In genomic region chr14:61561657-61562276, GRCh38 we compare ENCODE assay signal across 7 cellular contexts.
DNase-seq lines count a peak whose midpoint lies in the region; ATAC-seq and TF ChIP-seq lines count a peak whose summit lies in the region.

No MANE protein-coding gene starts in this region.

- POLR2A ChIA-PET in HEK293 (lab: Yijun Ruan, JAX) = interaction anchor here (0.9 kb wide), 1 partner anchor 10 kb away, joined by 3 read pairs; no protein-coding TSS in a partner anchor

- no peak for ATAC-seq in GM21381 (IDR thresholded peaks at IDR 0.05; ENCODE audit: unreplicated experiment)
- ATAC-seq in HG02759 (IDR thresholded peaks at IDR 0.05; ENCODE audit: unreplicated experiment) = no peak

- H3K4me1 ChIP-seq in HEK293 (ENCODE audit: control insufficient read depth, insufficient read depth, low read length) = peaks cover 25% of the 10 kb centered on the region

- no peaks in the 10 kb centered on the region for H3K9me3 ChIP-seq in HEK293 (ENCODE audit: control insufficient read depth, insufficient read depth, low read depth, low read length)

- H3K27ac ChIP-seq in HEK293 (ENCODE audit: extremely low read depth, low read depth, low read length) = peak overlapping the region; percentile 65

- no peak overlapping the region for H3K4me3 ChIP-seq in HEK293 (ENCODE audit: low read depth, low read length)

- TF ChIP-seq CTCF in HEK293 (tag by site-specific recombination; IDR thresholded peaks at IDR 0.05) = no peak

- no peaks in the 10 kb centered on the region for H3K36me3 ChIP-seq in HEK293 (ENCODE audit: control insufficient read depth in 2 of 2, insufficient read depth in 1 of 2, low read length in 2 of 2)

- CTCF ChIA-PET in HEK293 (lab: Yijun Ruan, JAX) = interaction anchor here (0.5 to 0.7 kb wide), 3 partner anchors 25 to 1695 kb away, joined by 3 to 4 read pairs (median 3); no protein-coding TSS in a partner anchor

- DNase-seq in SW480 (ENCODE audit: low spot score) (peak; percentile 87), foreskin melanocyte (peak; percentile 48), renal cortical epithelial cell (ENCODE audit: low read depth) (peak; percentile 100), activated gamma-delta T cell treated with Interleukin-2 at 50 U/mL for 16 hours (no peak)

TF ChIP-seq in HEK293, 187 proteins besides CTCF, POLR2A, EP300 and RAD21:
- TF ChIP-seq ZNF398 (tag by site-specific recombination; IDR thresholded peaks at IDR 0.05) (peak; percentile 27; the same call in 1 of the 2 replicates), ZNF600 (tag by site-specific recombination; IDR thresholded peaks at IDR 0.05) (peak; percentile 71), ZNF341 (tag by site-specific recombination; IDR thresholded peaks at IDR 0.05; ENCODE audit: low read depth) (peak; percentile 91), ZNF580 (tag by site-specific recombination; IDR thresholded peaks at IDR 0.05) (no peak), ZSCAN18 (tag by site-specific recombination; IDR thresholded peaks at IDR 0.05) (no peak), PATZ1 (tag by site-specific recombination; IDR thresholded peaks at IDR 0.05) (0 out of 2 replicates have a peak, but pooled peaks have one; percentile 15), ZNF585B (tag by site-specific recombination; IDR thresholded peaks at IDR 0.05) (no peak)
